2 cellular contexts compared by ENCODE assay signal in the genomic region with DNA sequence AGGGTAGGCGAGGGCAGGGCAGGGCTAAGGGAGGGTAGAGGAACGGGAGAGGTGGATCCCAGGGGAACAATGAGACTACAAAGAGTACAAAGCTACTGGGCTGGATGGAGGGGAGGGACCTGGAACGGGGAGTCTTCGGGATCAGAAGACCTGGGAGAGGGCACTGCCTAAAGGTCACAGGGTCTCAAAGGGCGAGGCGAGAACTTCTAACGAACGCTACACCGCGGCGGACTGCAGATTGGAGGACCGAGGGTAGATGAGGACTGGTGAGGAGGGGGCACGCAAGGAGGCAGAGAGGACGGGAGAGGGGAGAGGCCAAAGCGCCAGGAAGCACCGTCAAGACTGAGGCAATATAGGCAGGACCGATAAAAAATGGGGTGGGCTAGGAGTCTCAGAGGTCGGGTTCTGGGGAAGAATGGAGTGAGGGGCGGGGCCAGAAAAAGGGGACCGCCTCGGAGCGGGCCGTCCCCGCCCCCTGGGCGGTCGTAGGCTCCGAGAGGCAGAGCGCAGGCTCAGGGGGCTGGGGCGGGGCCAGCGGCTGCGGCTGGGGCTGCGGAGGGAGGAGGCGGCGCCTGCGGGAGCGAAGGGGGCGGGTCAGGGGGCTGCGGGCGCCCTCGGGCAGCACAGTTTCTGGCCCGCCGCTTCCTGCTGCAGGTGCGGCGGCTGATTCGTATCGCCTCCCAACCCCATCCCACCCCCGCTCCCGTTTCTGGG.
TF ChIP-seq lines count a peak whose summit lies in the region.

No MANE protein-coding gene starts in this region.

TF ChIP-seq in WTC11, 78 proteins besides CTCF, POLR2A, EP300 and RAD21:
- TF ChIP-seq, protein P1, sequence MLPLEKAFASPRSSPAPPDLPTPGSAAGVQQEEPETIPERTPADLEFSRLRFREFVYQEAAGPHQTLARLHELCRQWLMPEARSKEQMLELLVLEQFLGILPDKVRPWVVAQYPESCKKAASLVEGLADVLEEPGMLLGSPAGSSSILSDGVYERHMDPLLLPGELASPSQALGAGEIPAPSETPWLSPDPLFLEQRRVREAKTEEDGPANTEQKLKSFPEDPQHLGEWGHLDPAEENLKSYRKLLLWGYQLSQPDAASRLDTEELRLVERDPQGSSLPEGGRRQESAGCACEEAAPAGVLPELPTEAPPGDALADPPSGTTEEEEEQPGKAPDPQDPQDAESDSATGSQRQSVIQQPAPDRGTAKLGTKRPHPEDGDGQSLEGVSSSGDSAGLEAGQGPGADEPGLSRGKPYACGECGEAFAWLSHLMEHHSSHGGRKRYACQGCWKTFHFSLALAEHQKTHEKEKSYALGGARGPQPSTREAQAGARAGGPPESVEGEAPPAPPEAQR (CRISPR knock-in tag; IDR thresholded peaks at IDR 0.05), result no peak
- TF ChIP-seq, protein P2, sequence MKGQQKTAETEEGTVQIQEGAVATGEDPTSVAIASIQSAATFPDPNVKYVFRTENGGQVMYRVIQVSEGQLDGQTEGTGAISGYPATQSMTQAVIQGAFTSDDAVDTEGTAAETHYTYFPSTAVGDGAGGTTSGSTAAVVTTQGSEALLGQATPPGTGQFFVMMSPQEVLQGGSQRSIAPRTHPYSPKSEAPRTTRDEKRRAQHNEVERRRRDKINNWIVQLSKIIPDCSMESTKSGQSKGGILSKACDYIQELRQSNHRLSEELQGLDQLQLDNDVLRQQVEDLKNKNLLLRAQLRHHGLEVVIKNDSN (CRISPR knock-in tag; IDR thresholded peaks at IDR 0.05), result no peak
- TF ChIP-seq JAZF1 (CRISPR knock-in tag; IDR thresholded peaks at IDR 0.05) (no peak), NR1H2 (CRISPR knock-in tag; IDR thresholded peaks at IDR 0.05) (no peak), TCF7 (CRISPR knock-in tag; IDR thresholded peaks at IDR 0.05; ENCODE audit: low read depth) (no peak), SP1 (CRISPR knock-in tag; conservative IDR thresholded peaks at IDR 0.05) (peak; percentile 52), IRF2 (CRISPR knock-in tag; IDR thresholded peaks at IDR 0.05; ENCODE audit: borderline replicate concordance, low read depth) (no peak), FOXP1 (CRISPR knock-in tag; IDR thresholded peaks at IDR 0.05; ENCODE audit: borderline replicate concordance) (peak; percentile 45; the same call in 1 of the 2 replicates), ZNF396 (CRISPR knock-in tag; IDR thresholded peaks at IDR 0.05; ENCODE audit: borderline replicate concordance) (no peak), KAT7 (CRISPR knock-in tag; IDR thresholded peaks at IDR 0.05; ENCODE audit: borderline replicate concordance) (no peak), TEAD1 (CRISPR knock-in tag; IDR thresholded peaks at IDR 0.05) (no peak), ZNF416 (CRISPR knock-in tag; IDR thresholded peaks at IDR 0.05) (0 out of 2 replicates have a peak, but pooled peaks have one; percentile 9), GABPB1 (CRISPR knock-in tag; IDR thresholded peaks at IDR 0.05) (no peak)
- TF ChIP-seq, protein P3, sequence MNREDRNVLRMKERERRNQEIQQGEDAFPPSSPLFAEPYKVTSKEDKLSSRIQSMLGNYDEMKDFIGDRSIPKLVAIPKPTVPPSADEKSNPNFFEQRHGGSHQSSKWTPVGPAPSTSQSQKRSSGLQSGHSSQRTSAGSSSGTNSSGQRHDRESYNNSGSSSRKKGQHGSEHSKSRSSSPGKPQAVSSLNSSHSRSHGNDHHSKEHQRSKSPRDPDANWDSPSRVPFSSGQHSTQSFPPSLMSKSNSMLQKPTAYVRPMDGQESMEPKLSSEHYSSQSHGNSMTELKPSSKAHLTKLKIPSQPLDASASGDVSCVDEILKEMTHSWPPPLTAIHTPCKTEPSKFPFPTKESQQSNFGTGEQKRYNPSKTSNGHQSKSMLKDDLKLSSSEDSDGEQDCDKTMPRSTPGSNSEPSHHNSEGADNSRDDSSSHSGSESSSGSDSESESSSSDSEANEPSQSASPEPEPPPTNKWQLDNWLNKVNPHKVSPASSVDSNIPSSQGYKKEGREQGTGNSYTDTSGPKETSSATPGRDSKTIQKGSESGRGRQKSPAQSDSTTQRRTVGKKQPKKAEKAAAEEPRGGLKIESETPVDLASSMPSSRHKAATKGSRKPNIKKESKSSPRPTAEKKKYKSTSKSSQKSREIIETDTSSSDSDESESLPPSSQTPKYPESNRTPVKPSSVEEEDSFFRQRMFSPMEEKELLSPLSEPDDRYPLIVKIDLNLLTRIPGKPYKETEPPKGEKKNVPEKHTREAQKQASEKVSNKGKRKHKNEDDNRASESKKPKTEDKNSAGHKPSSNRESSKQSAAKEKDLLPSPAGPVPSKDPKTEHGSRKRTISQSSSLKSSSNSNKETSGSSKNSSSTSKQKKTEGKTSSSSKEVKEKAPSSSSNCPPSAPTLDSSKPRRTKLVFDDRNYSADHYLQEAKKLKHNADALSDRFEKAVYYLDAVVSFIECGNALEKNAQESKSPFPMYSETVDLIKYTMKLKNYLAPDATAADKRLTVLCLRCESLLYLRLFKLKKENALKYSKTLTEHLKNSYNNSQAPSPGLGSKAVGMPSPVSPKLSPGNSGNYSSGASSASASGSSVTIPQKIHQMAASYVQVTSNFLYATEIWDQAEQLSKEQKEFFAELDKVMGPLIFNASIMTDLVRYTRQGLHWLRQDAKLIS (CRISPR knock-in tag; IDR thresholded peaks at IDR 0.05; ENCODE audit: borderline replicate concordance), result no peak
- TF ChIP-seq, protein P4, sequence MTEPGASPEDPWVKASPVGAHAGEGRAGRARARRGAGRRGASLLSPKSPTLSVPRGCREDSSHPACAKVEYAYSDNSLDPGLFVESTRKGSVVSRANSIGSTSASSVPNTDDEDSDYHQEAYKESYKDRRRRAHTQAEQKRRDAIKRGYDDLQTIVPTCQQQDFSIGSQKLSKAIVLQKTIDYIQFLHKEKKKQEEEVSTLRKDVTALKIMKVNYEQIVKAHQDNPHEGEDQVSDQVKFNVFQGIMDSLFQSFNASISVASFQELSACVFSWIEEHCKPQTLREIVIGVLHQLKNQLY (CRISPR knock-in tag; IDR thresholded peaks at IDR 0.05), result no peak
- TF ChIP-seq, protein P5, sequence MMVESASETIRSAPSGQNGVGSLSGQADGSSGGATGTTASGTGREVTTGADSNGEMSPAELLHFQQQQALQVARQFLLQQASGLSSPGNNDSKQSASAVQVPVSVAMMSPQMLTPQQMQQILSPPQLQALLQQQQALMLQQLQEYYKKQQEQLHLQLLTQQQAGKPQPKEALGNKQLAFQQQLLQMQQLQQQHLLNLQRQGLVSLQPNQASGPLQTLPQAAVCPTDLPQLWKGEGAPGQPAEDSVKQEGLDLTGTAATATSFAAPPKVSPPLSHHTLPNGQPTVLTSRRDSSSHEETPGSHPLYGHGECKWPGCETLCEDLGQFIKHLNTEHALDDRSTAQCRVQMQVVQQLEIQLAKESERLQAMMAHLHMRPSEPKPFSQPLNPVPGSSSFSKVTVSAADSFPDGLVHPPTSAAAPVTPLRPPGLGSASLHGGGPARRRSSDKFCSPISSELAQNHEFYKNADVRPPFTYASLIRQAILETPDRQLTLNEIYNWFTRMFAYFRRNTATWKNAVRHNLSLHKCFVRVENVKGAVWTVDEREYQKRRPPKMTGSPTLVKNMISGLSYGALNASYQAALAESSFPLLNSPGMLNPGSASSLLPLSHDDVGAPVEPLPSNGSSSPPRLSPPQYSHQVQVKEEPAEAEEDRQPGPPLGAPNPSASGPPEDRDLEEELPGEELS (CRISPR knock-in tag; IDR thresholded peaks at IDR 0.05), result no peak

TF ChIP-seq in liver, 16 proteins besides CTCF, POLR2A, EP300 and RAD21 (continued from another document):
- TF ChIP-seq, protein P6, sequence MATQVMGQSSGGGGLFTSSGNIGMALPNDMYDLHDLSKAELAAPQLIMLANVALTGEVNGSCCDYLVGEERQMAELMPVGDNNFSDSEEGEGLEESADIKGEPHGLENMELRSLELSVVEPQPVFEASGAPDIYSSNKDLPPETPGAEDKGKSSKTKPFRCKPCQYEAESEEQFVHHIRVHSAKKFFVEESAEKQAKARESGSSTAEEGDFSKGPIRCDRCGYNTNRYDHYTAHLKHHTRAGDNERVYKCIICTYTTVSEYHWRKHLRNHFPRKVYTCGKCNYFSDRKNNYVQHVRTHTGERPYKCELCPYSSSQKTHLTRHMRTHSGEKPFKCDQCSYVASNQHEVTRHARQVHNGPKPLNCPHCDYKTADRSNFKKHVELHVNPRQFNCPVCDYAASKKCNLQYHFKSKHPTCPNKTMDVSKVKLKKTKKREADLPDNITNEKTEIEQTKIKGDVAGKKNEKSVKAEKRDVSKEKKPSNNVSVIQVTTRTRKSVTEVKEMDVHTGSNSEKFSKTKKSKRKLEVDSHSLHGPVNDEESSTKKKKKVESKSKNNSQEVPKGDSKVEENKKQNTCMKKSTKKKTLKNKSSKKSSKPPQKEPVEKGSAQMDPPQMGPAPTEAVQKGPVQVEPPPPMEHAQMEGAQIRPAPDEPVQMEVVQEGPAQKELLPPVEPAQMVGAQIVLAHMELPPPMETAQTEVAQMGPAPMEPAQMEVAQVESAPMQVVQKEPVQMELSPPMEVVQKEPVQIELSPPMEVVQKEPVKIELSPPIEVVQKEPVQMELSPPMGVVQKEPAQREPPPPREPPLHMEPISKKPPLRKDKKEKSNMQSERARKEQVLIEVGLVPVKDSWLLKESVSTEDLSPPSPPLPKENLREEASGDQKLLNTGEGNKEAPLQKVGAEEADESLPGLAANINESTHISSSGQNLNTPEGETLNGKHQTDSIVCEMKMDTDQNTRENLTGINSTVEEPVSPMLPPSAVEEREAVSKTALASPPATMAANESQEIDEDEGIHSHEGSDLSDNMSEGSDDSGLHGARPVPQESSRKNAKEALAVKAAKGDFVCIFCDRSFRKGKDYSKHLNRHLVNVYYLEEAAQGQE (IDR thresholded peaks at IDR 0.05), result no peak
- TF ChIP-seq NR2F2 (IDR thresholded peaks at IDR 0.05) (no peak), HNF4A (conservative IDR thresholded peaks at IDR 0.05) (no peak)
